In genomic region chr16:27403601-27403992, GRCh38 we compare ENCODE assay signal across 2 cellular contexts.
TF ChIP-seq lines count a peak whose summit lies in the region.

No MANE protein-coding gene starts in this region.

TF ChIP-seq in HepG2, 621 proteins besides CTCF, POLR2A, EP300 and RAD21:
- TF ChIP-seq, protein P1, sequence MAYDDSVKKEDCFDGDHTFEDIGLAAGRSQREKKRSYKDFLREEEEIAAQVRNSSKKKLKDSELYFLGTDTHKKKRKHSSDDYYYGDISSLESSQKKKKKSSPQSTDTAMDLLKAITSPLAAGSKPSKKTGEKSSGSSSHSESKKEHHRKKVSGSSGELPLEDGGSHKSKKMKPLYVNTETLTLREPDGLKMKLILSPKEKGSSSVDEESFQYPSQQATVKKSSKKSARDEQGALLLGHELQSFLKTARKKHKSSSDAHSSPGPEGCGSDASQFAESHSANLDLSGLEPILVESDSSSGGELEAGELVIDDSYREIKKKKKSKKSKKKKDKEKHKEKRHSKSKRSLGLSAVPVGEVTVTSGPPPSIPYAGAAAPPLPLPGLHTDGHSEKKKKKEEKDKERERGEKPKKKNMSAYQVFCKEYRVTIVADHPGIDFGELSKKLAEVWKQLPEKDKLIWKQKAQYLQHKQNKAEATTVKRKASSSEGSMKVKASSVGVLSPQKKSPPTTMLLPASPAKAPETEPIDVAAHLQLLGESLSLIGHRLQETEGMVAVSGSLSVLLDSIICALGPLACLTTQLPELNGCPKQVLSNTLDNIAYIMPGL (CRISPR knock-in tag; IDR thresholded peaks at IDR 0.05; ENCODE audit: borderline replicate concordance in 1 of 2, low read depth in 1 of 2) = no peak
- peak; percentile 82 for TF ChIP-seq ZNF629 (CRISPR knock-in tag; conservative IDR thresholded peaks at IDR 0.05)

TF ChIP-seq in SK-N-SH, 30 proteins besides CTCF, POLR2A, EP300 and RAD21:
- TF ChIP-seq, protein P2, sequence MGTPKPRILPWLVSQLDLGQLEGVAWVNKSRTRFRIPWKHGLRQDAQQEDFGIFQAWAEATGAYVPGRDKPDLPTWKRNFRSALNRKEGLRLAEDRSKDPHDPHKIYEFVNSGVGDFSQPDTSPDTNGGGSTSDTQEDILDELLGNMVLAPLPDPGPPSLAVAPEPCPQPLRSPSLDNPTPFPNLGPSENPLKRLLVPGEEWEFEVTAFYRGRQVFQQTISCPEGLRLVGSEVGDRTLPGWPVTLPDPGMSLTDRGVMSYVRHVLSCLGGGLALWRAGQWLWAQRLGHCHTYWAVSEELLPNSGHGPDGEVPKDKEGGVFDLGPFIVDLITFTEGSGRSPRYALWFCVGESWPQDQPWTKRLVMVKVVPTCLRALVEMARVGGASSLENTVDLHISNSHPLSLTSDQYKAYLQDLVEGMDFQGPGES (IDR thresholded peaks at IDR 0.05; ENCODE audit: low read depth, low read length) = no peak
- no peak for TF ChIP-seq NFIC (IDR thresholded peaks at IDR 0.05; ENCODE audit: borderline replicate concordance)
- no peak for TF ChIP-seq FOSL2 (IDR thresholded peaks at IDR 0.05; ENCODE audit: borderline replicate concordance, low read depth)
- TF ChIP-seq JUND (IDR thresholded peaks at IDR 0.05) = no peak
